ENCODE assay signal across 10 cellular contexts in the genomic region with DNA sequence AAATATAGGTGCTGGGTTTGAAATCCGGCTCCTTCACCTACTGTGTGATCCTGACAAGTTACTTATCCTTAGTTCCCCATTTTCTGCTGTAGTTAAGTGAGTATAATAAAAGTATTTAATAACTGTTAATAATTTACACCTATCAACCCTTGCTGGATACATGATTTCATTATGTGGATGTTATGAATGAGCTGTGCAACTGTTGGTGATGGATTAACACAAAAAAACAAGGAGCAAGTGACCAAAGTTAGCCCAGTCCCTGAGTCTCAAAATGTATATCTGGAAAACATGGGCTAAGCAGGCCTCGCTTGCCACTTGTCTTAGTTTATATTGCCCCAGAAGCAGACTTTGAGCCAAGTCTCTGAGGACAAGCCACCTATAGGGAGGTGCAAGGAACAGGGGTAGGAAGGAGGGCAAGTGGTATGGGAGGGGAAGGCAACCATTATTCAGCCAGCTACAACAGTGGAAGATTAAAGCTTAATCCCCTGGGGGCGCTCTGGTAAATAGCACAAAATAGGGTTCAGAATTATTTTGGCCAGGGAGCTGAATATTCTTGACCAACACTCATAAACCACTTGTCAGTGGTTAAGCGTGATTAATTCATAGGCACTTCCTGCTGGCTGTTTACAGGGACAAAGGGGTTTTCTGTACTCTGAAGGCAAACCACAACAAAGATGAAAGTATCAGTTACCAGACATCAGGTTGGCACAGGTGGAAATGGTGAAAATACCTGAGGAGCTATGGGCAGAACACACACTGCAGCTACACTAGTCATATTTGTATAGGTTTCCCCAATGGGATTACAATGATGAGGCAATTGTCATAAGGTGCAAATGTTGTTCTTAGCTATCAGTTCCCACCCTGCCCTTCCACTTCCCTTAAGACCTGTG.
DNase-seq lines count a peak whose midpoint lies in the region; ATAC-seq, FAIRE-seq and TF ChIP-seq lines count a peak whose summit lies in the region.
"Had no signal": no experiment of that assay in that cellular context is flagged by ENCODE, and none has a peak within 500 bp of the region (broad histone marks: within the 10 kb centered on the region; RNA-seq: fewer than 3 reads in every experiment).

No MANE protein-coding gene starts in this region.

- H3K9me3 Mint-ChIP-seq in astrocyte (ENCODE audit: unreplicated experiment), result no peaks in the 10 kb centered on the region
- no peaks in the 10 kb centered on the region for H3K9me3 Mint-ChIP-seq in activated naive CD4-positive, alpha-beta T cell treated with anti-CD3 and anti-CD28 coated beads, Interleukin-2, amount 10 ng/mL, durations not matched to agents 7 days and 5 days

- no peak overlapping the region for H3K27ac Mint-ChIP-seq in astrocyte (ENCODE audit: unreplicated experiment)
- no peak overlapping the region for H3K27ac Mint-ChIP-seq in activated naive CD4-positive, alpha-beta T cell treated with anti-CD3 and anti-CD28 coated beads, Interleukin-2, amount 10 ng/mL, durations not matched to agents 7 days and 5 days

- H3K27ac ChIP-seq in astrocyte (ENCODE audit: low read depth, low read length), result no peak overlapping the region
- H3K27ac ChIP-seq: upper lobe of right lung had no signal

- no peaks in the 10 kb centered on the region for H4K20me1 ChIP-seq in astrocyte (ENCODE audit: insufficient read depth, low read length)

- no peak overlapping the region for H3K9ac ChIP-seq in astrocyte (ENCODE audit: low read length)

- ATAC-seq in GM18499 (IDR thresholded peaks at IDR 0.05; ENCODE audit: insufficient read depth, unreplicated experiment) (peak; percentile 46), GM21390 (IDR thresholded peaks at IDR 0.05; ENCODE audit: unreplicated experiment) (peak; percentile 40), HG03354 (IDR thresholded peaks at IDR 0.05; ENCODE audit: poor library complexity, severe bottlenecking, unreplicated experiment) (peak; percentile 72)
- ATAC-seq: upper lobe of right lung had no signal

- peaks cover 54% of the 10 kb centered on the region for H3K27me3 Mint-ChIP-seq in astrocyte (ENCODE audit: low read depth, unreplicated experiment)
- H3K27me3 Mint-ChIP-seq in activated naive CD4-positive, alpha-beta T cell treated with anti-CD3 and anti-CD28 coated beads, Interleukin-2, amount 10 ng/mL, durations not matched to agents 7 days and 5 days, result peaks cover 13% of the 10 kb centered on the region

- H3K4me3 ChIP-seq in astrocyte (ENCODE audit: insufficient read depth, low read depth, low read length), result no peak overlapping the region
- H3K4me3 ChIP-seq: lung, upper lobe of right lung had no signal

- H3K4me3 Mint-ChIP-seq in astrocyte (ENCODE audit: unreplicated experiment), result no peak overlapping the region
- no peak overlapping the region for H3K4me3 Mint-ChIP-seq in activated naive CD4-positive, alpha-beta T cell treated with anti-CD3 and anti-CD28 coated beads, Interleukin-2, amount 10 ng/mL, durations not matched to agents 7 days and 5 days

- no peaks in the 10 kb centered on the region for H3K9me3 ChIP-seq in astrocyte (ENCODE audit: insufficient read depth, low read depth, low read length)
- H3K9me3 ChIP-seq: upper lobe of right lung had no signal

- CTCF ChIA-PET in activated naive CD4-positive, alpha-beta T cell treated with anti-CD3 and anti-CD28 coated beads, Interleukin-2, amount 10 ng/mL, durations not matched to agents 7 days and 5 days (lab: Charles Lee), result no interaction called here

- in situ Hi-C loops in G401 (cut with HindIII; ENCODE audit: low sequenced_read_pairs), result no loop called here

- no peak for FAIRE-seq in astrocyte (lab: Jason Lieb, UNC)

- H3K36me3 ChIP-seq in astrocyte (ENCODE audit: insufficient read depth, low read length), result no peaks in the 10 kb centered on the region
- H3K36me3 ChIP-seq: upper lobe of right lung had no signal

- TF ChIP-seq CTCF in astrocyte (IDR thresholded peaks at IDR 0.05; ENCODE audit: insufficient read depth, low read depth, low read length), result no peak

- H3K36me3 Mint-ChIP-seq in astrocyte (ENCODE audit: low read depth, unreplicated experiment), result peaks cover 2% of the 10 kb centered on the region
- no peaks in the 10 kb centered on the region for H3K36me3 Mint-ChIP-seq in activated naive CD4-positive, alpha-beta T cell treated with anti-CD3 and anti-CD28 coated beads, Interleukin-2, amount 10 ng/mL, durations not matched to agents 7 days and 5 days

- DNase-seq in astrocyte (ENCODE audit: low read depth), result peak; percentile 4
- no peak for DNase-seq in G401 (ENCODE audit: low spot score)
- no peak for DNase-seq in stimulated activated CD4-positive, alpha-beta T cell treated with anti-CD3 and anti-CD28 coated beads, Interleukin-4, amount 100 ng/mL, for 1 hour
- no peak for DNase-seq in activated naive CD4-positive, alpha-beta T cell treated with anti-CD3 and anti-CD28 coated beads, Interleukin-2, amount 10 ng/mL, durations not matched to agents 7 days and 5 days
- DNase-seq in GM19240 (ENCODE audit: insufficient read length, low spot score), result no peak
- DNase-seq: upper lobe of right lung had no signal

- H3K27me3 ChIP-seq in astrocyte (ENCODE audit: insufficient read depth, low read length), result no peaks in the 10 kb centered on the region
- H3K27me3 ChIP-seq: upper lobe of right lung had no signal

- H3K4me2 ChIP-seq in astrocyte (ENCODE audit: low read length), result no peak overlapping the region

- peaks cover 5% of the 10 kb centered on the region for H3K4me1 Mint-ChIP-seq in astrocyte (ENCODE audit: low read depth, unreplicated experiment)
- H3K4me1 Mint-ChIP-seq in activated naive CD4-positive, alpha-beta T cell treated with anti-CD3 and anti-CD28 coated beads, Interleukin-2, amount 10 ng/mL, durations not matched to agents 7 days and 5 days, result peaks cover 34% of the 10 kb centered on the region

- H3K4me1 ChIP-seq in astrocyte (ENCODE audit: insufficient read depth, low read length), result no peaks in the 10 kb centered on the region
- H3K4me1 ChIP-seq: upper lobe of right lung had no signal

- no peaks in the 10 kb centered on the region for H3K79me2 ChIP-seq in astrocyte (ENCODE audit: insufficient read depth, low read length)

- H2AFZ ChIP-seq in astrocyte (ENCODE audit: low read depth, low read length), result no peak overlapping the region
